Comparison of ENCODE assay signal across 1 cellular context in genomic region chr6:31861919-31862343, GRCh38.
TF ChIP-seq lines count a peak whose summit lies in the region.

No MANE protein-coding gene starts in this region.

TF ChIP-seq in HepG2, 621 proteins besides CTCF, POLR2A, EP300 and RAD21 (continued from another document):
- TF ChIP-seq ZNF800 (CRISPR knock-in tag; IDR thresholded peaks at IDR 0.05) (no peak), ZC3H13 (CRISPR knock-in tag; IDR thresholded peaks at IDR 0.05) (0 out of 2 replicates have a peak, but pooled peaks have one; percentile 7), SRSF9 (IDR thresholded peaks at IDR 0.05; ENCODE audit: borderline replicate concordance, insufficient read depth, low read depth, low read length, poor library complexity, severe bottlenecking) (no peak), CENPX (CRISPR knock-in tag; IDR thresholded peaks at IDR 0.05) (no peak), ZNF383 (CRISPR knock-in tag; IDR thresholded peaks at IDR 0.05; ENCODE audit: borderline replicate concordance) (0 out of 2 replicates have a peak, but pooled peaks have one; percentile 5), SSRP1 (CRISPR knock-in tag; IDR thresholded peaks at IDR 0.05) (no peak), SMAD3 (CRISPR knock-in tag; IDR thresholded peaks at IDR 0.05) (no peak), SP140L (CRISPR knock-in tag; IDR thresholded peaks at IDR 0.05; ENCODE audit: borderline replicate concordance) (no peak), NFIB (CRISPR knock-in tag; IDR thresholded peaks at IDR 0.05; ENCODE audit: borderline replicate concordance) (peak; percentile 41; the same call in 1 of the 2 replicates), PAF1 (CRISPR knock-in tag; IDR thresholded peaks at IDR 0.05) (no peak), RCOR2 (CRISPR knock-in tag; IDR thresholded peaks at IDR 0.05) (no peak), NCOA5 (CRISPR knock-in tag; IDR thresholded peaks at IDR 0.05) (no peak), SRSF1 (optimal IDR thresholded peaks at IDR 0.05; ENCODE audit: low read depth, low read length) (no peak), ZBTB38 (CRISPR knock-in tag; IDR thresholded peaks at IDR 0.05) (peak; percentile 65), ZNF704 (CRISPR knock-in tag; IDR thresholded peaks at IDR 0.05; ENCODE audit: borderline replicate concordance) (no peak), ZNF710 (CRISPR knock-in tag; IDR thresholded peaks at IDR 0.05; ENCODE audit: borderline replicate concordance) (no peak), ZNF136 (CRISPR knock-in tag; IDR thresholded peaks at IDR 0.05; ENCODE audit: low read depth) (no peak), RNF219 (CRISPR knock-in tag; IDR thresholded peaks at IDR 0.05) (no peak), NCOA2 (CRISPR knock-in tag; IDR thresholded peaks at IDR 0.05) (no peak), TCF7 (IDR thresholded peaks at IDR 0.05; ENCODE audit: low read depth) (no peak), THYN1 (CRISPR knock-in tag; IDR thresholded peaks at IDR 0.05; ENCODE audit: borderline replicate concordance, low read depth) (no peak), SMAD9 (CRISPR knock-in tag; IDR thresholded peaks at IDR 0.05) (no peak), ZNF431 (CRISPR knock-in tag; IDR thresholded peaks at IDR 0.05; ENCODE audit: borderline replicate concordance, low read depth) (no peak), CREB1 (IDR thresholded peaks at IDR 0.05) (no peak), CREB1 (CRISPR knock-in tag; IDR thresholded peaks at IDR 0.05) (0 out of 2 replicates have a peak, but pooled peaks have one; percentile 24), NR1H2 (CRISPR knock-in tag; IDR thresholded peaks at IDR 0.05; ENCODE audit: borderline replicate concordance, low read depth) (no peak), IKZF1 (IDR thresholded peaks at IDR 0.05) (no peak), ZNF773 (CRISPR knock-in tag; IDR thresholded peaks at IDR 0.05; ENCODE audit: borderline replicate concordance) (no peak), ZNF124 (CRISPR knock-in tag; IDR thresholded peaks at IDR 0.05) (no peak), SMAD1 (CRISPR knock-in tag; IDR thresholded peaks at IDR 0.05; ENCODE audit: borderline replicate concordance, low read depth) (peak; percentile 12; the same call in 1 of the 2 replicates), ATAD3A (CRISPR knock-in tag; IDR thresholded peaks at IDR 0.05) (no peak), PREB (CRISPR knock-in tag; IDR thresholded peaks at IDR 0.05) (no peak), TAF1 (CRISPR knock-in tag; IDR thresholded peaks at IDR 0.05) (no peak), ZNF674 (CRISPR knock-in tag; IDR thresholded peaks at IDR 0.05; ENCODE audit: low read depth) (peak; percentile 79; the same call in 1 of the 2 replicates), ZNF451 (CRISPR knock-in tag; IDR thresholded peaks at IDR 0.05) (no peak)
- TF ChIP-seq, protein P1, sequence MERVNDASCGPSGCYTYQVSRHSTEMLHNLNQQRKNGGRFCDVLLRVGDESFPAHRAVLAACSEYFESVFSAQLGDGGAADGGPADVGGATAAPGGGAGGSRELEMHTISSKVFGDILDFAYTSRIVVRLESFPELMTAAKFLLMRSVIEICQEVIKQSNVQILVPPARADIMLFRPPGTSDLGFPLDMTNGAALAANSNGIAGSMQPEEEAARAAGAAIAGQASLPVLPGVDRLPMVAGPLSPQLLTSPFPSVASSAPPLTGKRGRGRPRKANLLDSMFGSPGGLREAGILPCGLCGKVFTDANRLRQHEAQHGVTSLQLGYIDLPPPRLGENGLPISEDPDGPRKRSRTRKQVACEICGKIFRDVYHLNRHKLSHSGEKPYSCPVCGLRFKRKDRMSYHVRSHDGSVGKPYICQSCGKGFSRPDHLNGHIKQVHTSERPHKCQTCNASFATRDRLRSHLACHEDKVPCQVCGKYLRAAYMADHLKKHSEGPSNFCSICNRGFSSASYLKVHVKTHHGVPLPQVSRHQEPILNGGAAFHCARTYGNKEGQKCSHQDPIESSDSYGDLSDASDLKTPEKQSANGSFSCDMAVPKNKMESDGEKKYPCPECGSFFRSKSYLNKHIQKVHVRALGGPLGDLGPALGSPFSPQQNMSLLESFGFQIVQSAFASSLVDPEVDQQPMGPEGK (CRISPR knock-in tag; IDR thresholded peaks at IDR 0.05), result no peak
- TF ChIP-seq, protein P2, sequence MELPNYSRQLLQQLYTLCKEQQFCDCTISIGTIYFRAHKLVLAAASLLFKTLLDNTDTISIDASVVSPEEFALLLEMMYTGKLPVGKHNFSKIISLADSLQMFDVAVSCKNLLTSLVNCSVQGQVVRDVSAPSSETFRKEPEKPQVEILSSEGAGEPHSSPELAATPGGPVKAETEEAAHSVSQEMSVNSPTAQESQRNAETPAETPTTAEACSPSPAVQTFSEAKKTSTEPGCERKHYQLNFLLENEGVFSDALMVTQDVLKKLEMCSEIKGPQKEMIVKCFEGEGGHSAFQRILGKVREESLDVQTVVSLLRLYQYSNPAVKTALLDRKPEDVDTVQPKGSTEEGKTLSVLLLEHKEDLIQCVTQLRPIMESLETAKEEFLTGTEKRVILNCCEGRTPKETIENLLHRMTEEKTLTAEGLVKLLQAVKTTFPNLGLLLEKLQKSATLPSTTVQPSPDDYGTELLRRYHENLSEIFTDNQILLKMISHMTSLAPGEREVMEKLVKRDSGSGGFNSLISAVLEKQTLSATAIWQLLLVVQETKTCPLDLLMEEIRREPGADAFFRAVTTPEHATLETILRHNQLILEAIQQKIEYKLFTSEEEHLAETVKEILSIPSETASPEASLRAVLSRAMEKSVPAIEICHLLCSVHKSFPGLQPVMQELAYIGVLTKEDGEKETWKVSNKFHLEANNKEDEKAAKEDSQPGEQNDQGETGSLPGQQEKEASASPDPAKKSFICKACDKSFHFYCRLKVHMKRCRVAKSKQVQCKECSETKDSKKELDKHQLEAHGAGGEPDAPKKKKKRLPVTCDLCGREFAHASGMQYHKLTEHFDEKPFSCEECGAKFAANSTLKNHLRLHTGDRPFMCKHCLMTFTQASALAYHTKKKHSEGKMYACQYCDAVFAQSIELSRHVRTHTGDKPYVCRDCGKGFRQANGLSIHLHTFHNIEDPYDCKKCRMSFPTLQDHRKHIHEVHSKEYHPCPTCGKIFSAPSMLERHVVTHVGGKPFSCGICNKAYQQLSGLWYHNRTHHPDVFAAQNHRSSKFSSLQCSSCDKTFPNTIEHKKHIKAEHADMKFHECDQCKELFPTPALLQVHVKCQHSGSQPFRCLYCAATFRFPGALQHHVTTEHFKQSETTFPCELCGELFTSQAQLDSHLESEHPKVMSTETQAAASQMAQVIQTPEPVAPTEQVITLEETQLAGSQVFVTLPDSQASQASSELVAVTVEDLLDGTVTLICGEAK (IDR thresholded peaks at IDR 0.05), result no peak
- TF ChIP-seq, protein P2 (CRISPR knock-in tag; IDR thresholded peaks at IDR 0.05), result peak; percentile 4; the same call in 1 of the 2 replicates
- TF ChIP-seq, protein P3, sequence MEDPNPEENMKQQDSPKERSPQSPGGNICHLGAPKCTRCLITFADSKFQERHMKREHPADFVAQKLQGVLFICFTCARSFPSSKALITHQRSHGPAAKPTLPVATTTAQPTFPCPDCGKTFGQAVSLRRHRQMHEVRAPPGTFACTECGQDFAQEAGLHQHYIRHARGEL (CRISPR knock-in tag; IDR thresholded peaks at IDR 0.05), result no peak
TF ChIP-seq in HepG2: peak in this region for 14.
